ENCODE assay signal across 1 cellular context in genomic region chr3:136078421-136079364, GRCh38.
TF ChIP-seq lines count a peak whose summit lies in the region.

No MANE protein-coding gene starts in this region.

TF ChIP-seq in HCT116, 20 proteins besides CTCF, POLR2A, EP300 and RAD21 (continued from another document):
- TF ChIP-seq FOSL1 (IDR thresholded peaks at IDR 0.05; ENCODE audit: low read depth) (no peak), ATF3 (IDR thresholded peaks at IDR 0.05) (no peak), POLR2AphosphoS5 (IDR thresholded peaks at IDR 0.05; ENCODE audit: low read depth, low read length) (no peak), EZH2phosphoT487 (IDR thresholded peaks at IDR 0.05; ENCODE audit: borderline replicate concordance) (no peak), SIN3A (IDR thresholded peaks at IDR 0.05; ENCODE audit: low read depth) (no peak), SP1 (IDR thresholded peaks at IDR 0.05; ENCODE audit: low read depth) (no peak), SRF (IDR thresholded peaks at IDR 0.05; ENCODE audit: low read depth) (no peak)
